In genomic region chr10:110833234-110833940, GRCh38 we compare ENCODE assay signal across 12 cellular contexts. TPM values are rescaled to one million over a fixed set of nuclear protein-coding genes. Genes with fewer than 3 reads are reported as not detected.
DNase-seq lines count a peak whose midpoint lies in the region; ATAC-seq, FAIRE-seq and TF ChIP-seq lines count a peak whose summit lies in the region.
"Had no signal": no experiment of that assay in that cellular context is flagged by ENCODE, and none has a peak within 500 bp of the region (broad histone marks: within the 10 kb centered on the region; RNA-seq: fewer than 3 reads in every experiment).

No MANE protein-coding gene starts in this region.

- peaks cover 23% of the 10 kb centered on the region for H3K79me2 ChIP-seq in Loucy (ENCODE audit: insufficient read depth, low read length)
- no peaks in the 10 kb centered on the region for H3K79me2 ChIP-seq in H1 (ENCODE audit: control insufficient read depth in 1 of 2, insufficient read depth in 2 of 2, low read length in 2 of 2)
- no peaks in the 10 kb centered on the region for H3K79me2 ChIP-seq in PC-3 (ENCODE audit: low read length)

- 0 out of 2 replicates have a peak overlapping the region, but pooled peaks have one; percentile 84 for H2BK12ac ChIP-seq in H1 (ENCODE audit: low read depth, low read length)
- no peak overlapping the region for H2BK12ac ChIP-seq in neuronal stem cell (ENCODE audit: low read length)

- 83% methylated on average over 11 of the region's 13 CpGs; no CpG with 5 or more reads in 1 of the 2 experiments for WGBS in H1 (ENCODE audit: extremely low coverage in 1 of 2, insufficient coverage in 1 of 2, insufficient read length in 1 of 2, insufficient replicate concordance in 2 of 2, low coverage in 1 of 2, low lambda C conversion rate in 2 of 2, missing lambda C conversion rate in 1 of 2), 2 experiments
- WGBS in neuronal stem cell (ENCODE audit: extremely low coverage in 2 of 2, insufficient read length in 2 of 2, insufficient replicate concordance in 1 of 2), 2 donors, result no CpG with 5 or more reads among the region's 13 CpGs

- 0 out of 2 replicates have a peak, but pooled peaks cover 3% of the 10 kb centered on the region for H3F3A ChIP-seq in Loucy (ENCODE audit: low read depth)
- no peaks in the 10 kb centered on the region for H3F3A ChIP-seq in PC-3 (ENCODE audit: low read length, unreplicated experiment)

- no peak overlapping the region for H3K56ac ChIP-seq in H1 (replicated peaks; ENCODE audit: insufficient read length, low read depth, low read length)

- TF ChIP-seq POLR2A in H1 (IDR thresholded peaks at IDR 0.05; ENCODE audit: control extremely low read depth in 1 of 2, low read depth in 2 of 2, low read length in 2 of 2) (no peak), H54 (IDR thresholded peaks at IDR 0.05; ENCODE audit: low read depth, low read length) (no peak)

- H3K79me1 ChIP-seq in H1 (ENCODE audit: low read depth, low read length) (no peaks in the 10 kb centered on the region), neuronal stem cell (ENCODE audit: low read depth, low read length) (no peaks in the 10 kb centered on the region)

- H3K27ac Mint-ChIP-seq in CD4-positive, alpha-beta T cell, result peak overlapping the region; percentile 66
- H3K27ac Mint-ChIP-seq: activated B cell treated with CpG ODN at 0.5 μM for 24 hours had no signal

- BruUV-seq in PC-3 (replicated peaks; lab: Mats Ljungman, UMichigan), result no TSS peak

- H2BK20ac ChIP-seq in H1 (ENCODE audit: low read length), result no peak overlapping the region

- no peak for TF ChIP-seq EP300 in H1 (IDR thresholded peaks at IDR 0.05; ENCODE audit: borderline replicate concordance in 1 of 2, low read depth in 2 of 2, low read length in 2 of 2)

- no peaks in the 10 kb centered on the region for H3K27me3 ChIP-seq in CD4-positive, alpha-beta T cell (ENCODE audit: control insufficient read depth, insufficient read depth, low read length)
- H3K27me3 ChIP-seq in Loucy (ENCODE audit: insufficient read depth, low read length, poor library complexity, severe bottlenecking) (no peaks in the 10 kb centered on the region), H1 (replicated peaks in 1 of 4; ENCODE audit: control insufficient read depth in 3 of 4, extremely low read depth in 1 of 4, insufficient read depth in 3 of 4, low read length in 3 of 4) (no peaks in the 10 kb centered on the region), neuronal stem cell (ENCODE audit: control insufficient read depth in 3 of 3, insufficient read depth in 3 of 3, low read depth in 1 of 3, low read length in 3 of 3) (no peaks in the 10 kb centered on the region), PC-3 (ENCODE audit: low read length) (no peaks in the 10 kb centered on the region)
- H3K27me3 ChIP-seq: BLaER1 had no signal

- H3K27me3 Mint-ChIP-seq in CD4-positive, alpha-beta T cell, result no peaks in the 10 kb centered on the region
- H3K27me3 Mint-ChIP-seq: activated B cell treated with CpG ODN at 0.5 μM for 24 hours had no signal

- H4K91ac ChIP-seq in H1 (replicated peaks; ENCODE audit: insufficient read length, low read length) (no peak overlapping the region), neuronal stem cell (ENCODE audit: low read depth, low read length, poor library complexity) (no peak overlapping the region)

- no peaks in the 10 kb centered on the region for H3K36me3 ChIP-seq in Loucy (ENCODE audit: insufficient read depth, low read length)
- H3K36me3 ChIP-seq in H1 (ENCODE audit: control insufficient read depth in 2 of 4, insufficient read depth in 4 of 4, low read length in 3 of 4), result no peaks in the 10 kb centered on the region
- H3K36me3 ChIP-seq in neuronal stem cell (replicated peaks in 1 of 2; ENCODE audit: control insufficient read depth in 2 of 2, insufficient read depth in 2 of 2, low read length in 2 of 2), result no peaks in the 10 kb centered on the region
- no peaks in the 10 kb centered on the region for H3K36me3 ChIP-seq in PC-3 (ENCODE audit: low read depth, low read length)
- H3K36me3 ChIP-seq: BLaER1 had no signal

- H3K4me2 ChIP-seq in Loucy (ENCODE audit: low read depth, low read length, poor library complexity, severe bottlenecking) (peak overlapping the region; percentile 70), H1 (ENCODE audit: insufficient read depth in 1 of 2, low read depth in 2 of 2, low read length in 2 of 2) (no peak overlapping the region), neuronal stem cell (ENCODE audit: insufficient read depth, low read length, poor library complexity, severe bottlenecking) (no peak overlapping the region), PC-3 (ENCODE audit: low read length) (no peak overlapping the region)

- no peak overlapping the region for H3K14ac ChIP-seq in H1 (ENCODE audit: insufficient read length)
- H3K14ac ChIP-seq in neuronal stem cell (ENCODE audit: low read length), result no peak overlapping the region

- TF ChIP-seq CTCF in CD4-positive, alpha-beta T cell (IDR thresholded peaks at IDR 0.05), result no peak
- TF ChIP-seq CTCF in Loucy (conservative IDR thresholded peaks at IDR 0.05; ENCODE audit: low read length) (no peak), H1 (IDR thresholded peaks at IDR 0.05; ENCODE audit: control extremely low read depth in 1 of 3, insufficient read depth in 1 of 3, low read depth in 1 of 3, low read length in 3 of 3) (no peak), PC-3 (conservative IDR thresholded peaks at IDR 0.05; ENCODE audit: low read depth, low read length) (no peak)

- no peak overlapping the region for H2BK120ac ChIP-seq in H1 (replicated peaks; ENCODE audit: low read depth, low read length)
- H2BK120ac ChIP-seq in neuronal stem cell (ENCODE audit: low read depth, low read length), result no peak overlapping the region

- H3K4me1 ChIP-seq in Loucy (ENCODE audit: insufficient read depth, low read length, poor library complexity, severe bottlenecking) (peaks cover 47% of the 10 kb centered on the region), H1 (replicated peaks in 1 of 4; ENCODE audit: control insufficient read depth in 3 of 4, insufficient read depth in 4 of 4, low read length in 3 of 4) (peaks cover 0 to 10% (median 4%) of the 10 kb centered on the region in 4 experiments; a peak in 4 of 7 replicates), neuronal stem cell (ENCODE audit: control insufficient read depth in 2 of 2, insufficient read depth in 1 of 2, low read depth in 1 of 2, low read length in 2 of 2) (peaks cover 32 to 45% of the 10 kb centered on the region in 2 donors), PC-3 (ENCODE audit: insufficient read depth, low read length) (no peaks in the 10 kb centered on the region)

- H4K5ac ChIP-seq in H1 (ENCODE audit: insufficient read length, low read depth, low read length), result no peak overlapping the region

- H4K8ac ChIP-seq in H1 (ENCODE audit: extremely low read depth, insufficient read depth, low read length) (no peak overlapping the region), neuronal stem cell (ENCODE audit: low read depth, low read length) (no peak overlapping the region)

- no peak overlapping the region for H2AFZ ChIP-seq in Loucy (ENCODE audit: low read length)
- no peak overlapping the region for H2AFZ ChIP-seq in H1 (ENCODE audit: low read length)
- peak overlapping the region; percentile 71 for H2AFZ ChIP-seq in neuronal stem cell (ENCODE audit: low read length)
- no peak overlapping the region for H2AFZ ChIP-seq in PC-3 (ENCODE audit: low read length)

- H3K9ac ChIP-seq in Loucy (ENCODE audit: low read depth, low read length, poor library complexity, severe bottlenecking) (peak overlapping the region; percentile 62), H1 (replicated peaks in 1 of 4; ENCODE audit: extremely low read depth in 1 of 4, low read depth in 3 of 4, low read length in 3 of 4) (no peak overlapping the region), neuronal stem cell (ENCODE audit: low read depth, low read length, poor library complexity) (no peak overlapping the region), PC-3 (ENCODE audit: low read length) (no peak overlapping the region)
- H3K9ac ChIP-seq: BLaER1 had no signal

- ATAC-seq in CD4-positive, alpha-beta T cell (ENCODE audit: poor library complexity), result peak; percentile 19
- no peak for ATAC-seq in PC-3

- no peaks in the 10 kb centered on the region for H3K9me3 Mint-ChIP-seq in CD4-positive, alpha-beta T cell
- H3K9me3 Mint-ChIP-seq: activated B cell treated with CpG ODN at 0.5 μM for 24 hours had no signal

- no peaks in the 10 kb centered on the region for H3K36me3 Mint-ChIP-seq in CD4-positive, alpha-beta T cell (ENCODE audit: low read depth)

- no peaks in the 10 kb centered on the region for H3K9me3 ChIP-seq in CD4-positive, alpha-beta T cell (ENCODE audit: control insufficient read depth, low read length)
- no peaks in the 10 kb centered on the region for H3K9me3 ChIP-seq in Loucy (ENCODE audit: insufficient read depth, low read depth, low read length)
- no peaks in the 10 kb centered on the region for H3K9me3 ChIP-seq in H1 (ENCODE audit: insufficient read depth in 2 of 2, low read depth in 1 of 2, low read length in 1 of 2)
- H3K9me3 ChIP-seq in neuronal stem cell (replicated peaks in 1 of 2; ENCODE audit: control insufficient read depth in 2 of 2, insufficient read depth in 1 of 2, low read depth in 1 of 2, low read length in 2 of 2), result peaks cover 0 to 1% of the 10 kb centered on the region in 2 donors
- no peaks in the 10 kb centered on the region for H3K9me3 ChIP-seq in PC-3 (ENCODE audit: low read length)
- H3K9me3 ChIP-seq: BLaER1 had no signal

- no peak overlapping the region for H2BK15ac ChIP-seq in H1 (ENCODE audit: low read length)
- H2BK15ac ChIP-seq in neuronal stem cell (ENCODE audit: low read length), result peak overlapping the region; percentile 72

- H2BK5ac ChIP-seq in H1 (ENCODE audit: low read depth, low read length) (no peak overlapping the region), neuronal stem cell (ENCODE audit: low read length) (no peak overlapping the region)

- H4K20me1 ChIP-seq in Loucy (ENCODE audit: insufficient read depth, low read length, poor library complexity, severe bottlenecking) (no peaks in the 10 kb centered on the region), H1 (replicated peaks in 1 of 2; ENCODE audit: control insufficient read depth in 1 of 2, insufficient read depth in 2 of 2, low read length in 2 of 2) (no peaks in the 10 kb centered on the region), PC-3 (ENCODE audit: low read length) (no peaks in the 10 kb centered on the region)
- H4K20me1 ChIP-seq: BLaER1 had no signal

- H3K9me2 ChIP-seq in Loucy (replicated peaks; ENCODE audit: low read depth, low read length) (no peaks in the 10 kb centered on the region), PC-3 (replicated peaks; ENCODE audit: low read length) (no peaks in the 10 kb centered on the region)

- H2AK5ac ChIP-seq in H1 (ENCODE audit: low read depth, low read length), result no peak overlapping the region
- H2AK5ac ChIP-seq in neuronal stem cell (ENCODE audit: low read depth, low read length), result peak overlapping the region; percentile 85

- no peak overlapping the region for H3K18ac ChIP-seq in H1 (ENCODE audit: extremely low read depth, low read length)
- H3K18ac ChIP-seq in neuronal stem cell (ENCODE audit: low read length), result peak overlapping the region; percentile 71

- H3K23me2 ChIP-seq in H1 (ENCODE audit: low read depth, low read length), result no peaks in the 10 kb centered on the region

- H3K4me3 Mint-ChIP-seq in CD4-positive, alpha-beta T cell, result no peak overlapping the region
- H3K4me3 Mint-ChIP-seq: activated B cell treated with CpG ODN at 0.5 μM for 24 hours had no signal

- H3K23ac ChIP-seq in H1 (ENCODE audit: insufficient read length) (no peak overlapping the region), neuronal stem cell (ENCODE audit: low read depth, low read length, poor library complexity) (no peak overlapping the region)

- FAIRE-seq in H1 (lab: Jason Lieb, UNC) (no peak), H54 (lab: Jason Lieb, UNC) (no peak)

- H3K4ac ChIP-seq in H1 (replicated peaks; ENCODE audit: insufficient read length, low read depth, low read length) (no peak overlapping the region), neuronal stem cell (ENCODE audit: low read length) (no peak overlapping the region)

- H3K4me3 ChIP-seq in Loucy (ENCODE audit: low read length, poor library complexity, severe bottlenecking) (no peak overlapping the region), H1 (ENCODE audit: extremely low read depth in 1 of 4, insufficient read depth in 2 of 4, low read depth in 3 of 4, low read length in 4 of 4) (no peak overlapping the region), neuronal stem cell (ENCODE audit: low read length in 2 of 2) (no peak overlapping the region), PC-3 (ENCODE audit: low read length) (no peak overlapping the region)
- H3K4me3 ChIP-seq: BLaER1 had no signal

- intact Hi-C loops in CD4-positive, alpha-beta T cell (cut with DNase I, micrococcal nuclease), result no loop called here
- intact Hi-C loops in PC-3 (cut with micrococcal nuclease), result no loop called here

- CTCF ChIA-PET in CD4-positive, alpha-beta T cell (lab: Charles Lee), result no interaction called here
- CTCF ChIA-PET in H1 (lab: Charles Lee; ENCODE audit: partially characterized antibody), result interaction anchor here (0.6 to 3.3 kb wide), 6 partner anchors 10 to 60 kb away, joined by 3 to 10 read pairs (median 4); no protein-coding TSS in a partner anchor
- CTCF ChIA-PET in PC-3 (lab: Charles Lee), result no interaction called here

- H3K4me1 Mint-ChIP-seq in CD4-positive, alpha-beta T cell (ENCODE audit: low read depth), result peaks cover 55% of the 10 kb centered on the region

- POLR2A ChIA-PET in CD4-positive, alpha-beta T cell (lab: Charles Lee), result interaction anchor here (0.6 to 1.8 kb wide), 4 partner anchors 12 to 40 kb away, joined by 3 to 7 read pairs (median 4); partner anchors contain the start of gene PDCD4
- POLR2A ChIA-PET in H1 (lab: Charles Lee; ENCODE audit: partially characterized antibody) (interaction anchor here (1.2 to 1.4 kb wide), 2 partner anchors 10 to 29 kb away, joined by 3 to 4 read pairs; no protein-coding TSS in a partner anchor), PC-3 (lab: Charles Lee; ENCODE audit: unreplicated experiment) (no interaction called here)

- TF ChIP-seq RAD21 in H1 (IDR thresholded peaks at IDR 0.05 in 1 of 2, conservative IDR thresholded peaks at IDR 0.05 in 1 of 2; ENCODE audit: low read depth in 2 of 2, low read length in 2 of 2), result no peak

- no peak for DNase-seq in CD4-positive, alpha-beta T cell
- DNase-seq in H1 (ENCODE audit: low read depth in 1 of 2, low spot score in 2 of 2), result no peak
- no peak for DNase-seq in neuronal stem cell (ENCODE audit: low spot score)
- DNase-seq in H54 (ENCODE audit: insufficient read length, low spot score), result no peak
- no peak for DNase-seq in NCI-H226
- no peak for DNase-seq in germinal center (ENCODE audit: low spot score)
- DNase-seq in PC-3, result no peak
- DNase-seq: activated B cell treated with CpG ODN at 0.5 μM for 24 hours, NCI-H2227 treated with DMSO at 0.1 percent for 48 hours, posterior cingulate gyrus had no signal

- no peak overlapping the region for H3K27ac ChIP-seq in CD4-positive, alpha-beta T cell (ENCODE audit: low read depth, low read length)
- H3K27ac ChIP-seq in H1 (ENCODE audit: low read depth, low read length) (no peak overlapping the region), neuronal stem cell (replicated peaks; ENCODE audit: low read length) (no peak overlapping the region), PC-3 (ENCODE audit: low read length) (no peak overlapping the region)
- H3K27ac ChIP-seq: BLaER1 had no signal

RNA-seq across cellular contexts. Expression of gene PDCD4, which starts 38.3 kb away (rescaled TPM):
- 100 to 1,000 TPM; 352 to 358 TPM for total RNA-seq in CD4-positive, alpha-beta T cell
- total RNA-seq in H1 (2021; fragmentation: NEBNext Ultra II Directional; extraction: Animal tissue kit (Norgen Biotek cat#: 25700)), result 22.8 and 26.8 TPM in 2 replicates
- polyA plus RNA-seq in H1 (2011; rRNA removed), result 3.2 and 3.3 TPM in 2 replicates
- 13.7 TPM for polyA plus RNA-seq in H1 (2011; cell fraction: cytosol; rRNA removed)
- 2.2 TPM for polyA plus RNA-seq in H1 (2011; cell fraction: nucleus; rRNA removed)
- 16.4 to 27.5 TPM (median 23.0 TPM) in 4 replicates for polyA plus RNA-seq in H1 (2012, experiment 1 of 2)
- polyA plus RNA-seq in H1 (2012, experiment 2 of 2), result 1.1 TPM
- polyA plus RNA-seq in H1 (2013, experiment 1 of 2), result 9.0 TPM
- polyA plus RNA-seq in H1 (2013, experiment 2 of 2), result 8.4 TPM
- polyA minus RNA-seq in H1 (2011; rRNA and poly(A)+ RNA removed), result 4.7 and 5.2 TPM in 2 replicates
- 10.1 TPM for polyA minus RNA-seq in H1 (2011; cell fraction: cytosol; rRNA and poly(A)+ RNA removed)
- 14.0 TPM for polyA minus RNA-seq in H1 (2011; cell fraction: nucleus; rRNA and poly(A)+ RNA removed)
- polyA plus RNA-seq in neuronal stem cell (2013, experiment 1 of 2), result 86.5 TPM
- 87.2 TPM for polyA plus RNA-seq in neuronal stem cell (2013, experiment 2 of 2)
- total RNA-seq in PC-3 (2014; rRNA removed), result 19.4 and 24.4 TPM in 2 replicates

Comparison
In these comparisons a context has a peak if more than half of its experiments do, and no peak if none do; other contexts are left out.
1. RNA of gene PDCD4, which starts 38.3 kb away (total RNA-seq): 352 to 358 TPM in CD4-positive, alpha-beta T cell; 22.8 to 26.8 TPM in H1 and 19.4 to 24.4 TPM in PC-3; every median in the first group is over 10 times any median in the second.